ENCODE assay signal across 8 cellular contexts in genomic region chr5:131634996-131635754, GRCh38. TPM values are rescaled to one million over a fixed set of nuclear protein-coding genes. Genes with fewer than 3 reads are reported as not detected.
A peak's percentile ranks its signal among the peaks of the same experiment; 100 is the strongest.
DNase-seq lines count a peak whose midpoint lies in the region; ATAC-seq and TF ChIP-seq lines count a peak whose summit lies in the region.

RAPGEF6 (minus strand) TSS chr5:131635229; CDS start chr5:131635030, 199 bp downstream.

- no peaks in the 10 kb centered on the region for H3K27me3 ChIP-seq in suprapubic skin

- H3K4me3 ChIP-seq in GM08714 (ENCODE audit: low read length) (peak within 1 kb of the TSS; percentile 96), suprapubic skin (peak within 1 kb of the TSS; percentile 76)

- DNase-seq in NCI-H1092 (lab: John Stamatoyannopoulos, UW) (peak; percentile 95), globus pallidus (ENCODE audit: low spot score) (peak; percentile 99), nucleus accumbens (lab: John Stamatoyannopoulos, UW) (peak; percentile 81 to 99 (median 95)), suprapubic skin (ENCODE audit: low spot score in 2 of 2) (peak; percentile 98 to 99)

- no peaks in the 10 kb centered on the region for H3K36me3 ChIP-seq in suprapubic skin

- ATAC-seq in HG02588 (IDR thresholded peaks at IDR 0.05; ENCODE audit: unreplicated experiment) = peak; percentile 90
- ATAC-seq in SK-N-SH treated with all-trans-retinoic acid at 6 μM for 48 hours = peak; percentile 96

- peak within 1 kb of the TSS; percentile 98 for H3K27ac Mint-ChIP-seq in activated naive CD4-positive, alpha-beta T cell treated with anti-CD3 and anti-CD28 coated beads, Interleukin-2, amount 50 U/mL, for 24 hours

- peaks cover 2% of the 10 kb centered on the region for H3K36me3 Mint-ChIP-seq in activated naive CD4-positive, alpha-beta T cell treated with anti-CD3 and anti-CD28 coated beads, Interleukin-2, amount 50 U/mL, for 24 hours

- H3K9me3 Mint-ChIP-seq in activated naive CD4-positive, alpha-beta T cell treated with anti-CD3 and anti-CD28 coated beads, Interleukin-2, amount 50 U/mL, for 24 hours = no peaks in the 10 kb centered on the region

- H3K9me3 ChIP-seq in suprapubic skin = no peaks in the 10 kb centered on the region

- under 1% methylated on average over 40 of the region's 60 CpGs for WGBS in suprapubic skin

- no peaks in the 10 kb centered on the region for H3K27me3 Mint-ChIP-seq in activated naive CD4-positive, alpha-beta T cell treated with anti-CD3 and anti-CD28 coated beads, Interleukin-2, amount 50 U/mL, for 24 hours

- H3K27ac ChIP-seq in suprapubic skin = peak within 1 kb of the TSS; percentile 99

- TF ChIP-seq POLR2A in suprapubic skin (IDR thresholded peaks at IDR 0.05) = peak; percentile 67 to 85

- TF ChIP-seq EP300 in suprapubic skin (IDR thresholded peaks at IDR 0.05) = no peak

- H3K4me1 ChIP-seq in suprapubic skin = peaks cover 33% of the 10 kb centered on the region

- peaks cover 31% of the 10 kb centered on the region for H3K4me1 Mint-ChIP-seq in activated naive CD4-positive, alpha-beta T cell treated with anti-CD3 and anti-CD28 coated beads, Interleukin-2, amount 50 U/mL, for 24 hours

- TF ChIP-seq CTCF in suprapubic skin (IDR thresholded peaks at IDR 0.05) = no peak

- H3K4me3 Mint-ChIP-seq in activated naive CD4-positive, alpha-beta T cell treated with anti-CD3 and anti-CD28 coated beads, Interleukin-2, amount 50 U/mL, for 24 hours = peak within 1 kb of the TSS; percentile 98

TF ChIP-seq in SK-N-SH treated with all-trans-retinoic acid at 6 μM for 48 hours, 23 proteins besides CTCF, POLR2A, EP300 and RAD21:
- no peak for TF ChIP-seq ESRRG (CRISPR knock-in tag; IDR thresholded peaks at IDR 0.05)
- no peak for TF ChIP-seq TCF4 (CRISPR knock-in tag; IDR thresholded peaks at IDR 0.05; ENCODE audit: borderline replicate concordance)
- TF ChIP-seq CSDC2 (CRISPR knock-in tag; IDR thresholded peaks at IDR 0.05) = no peak
- TF ChIP-seq ZFP3 (CRISPR knock-in tag; IDR thresholded peaks at IDR 0.05) = no peak; the same call in 1 of the 2 replicates
- no peak for TF ChIP-seq GLIS3 (CRISPR knock-in tag; IDR thresholded peaks at IDR 0.05)
- no peak for TF ChIP-seq TOX (CRISPR knock-in tag; IDR thresholded peaks at IDR 0.05; ENCODE audit: borderline replicate concordance)
- TF ChIP-seq, protein P1, sequence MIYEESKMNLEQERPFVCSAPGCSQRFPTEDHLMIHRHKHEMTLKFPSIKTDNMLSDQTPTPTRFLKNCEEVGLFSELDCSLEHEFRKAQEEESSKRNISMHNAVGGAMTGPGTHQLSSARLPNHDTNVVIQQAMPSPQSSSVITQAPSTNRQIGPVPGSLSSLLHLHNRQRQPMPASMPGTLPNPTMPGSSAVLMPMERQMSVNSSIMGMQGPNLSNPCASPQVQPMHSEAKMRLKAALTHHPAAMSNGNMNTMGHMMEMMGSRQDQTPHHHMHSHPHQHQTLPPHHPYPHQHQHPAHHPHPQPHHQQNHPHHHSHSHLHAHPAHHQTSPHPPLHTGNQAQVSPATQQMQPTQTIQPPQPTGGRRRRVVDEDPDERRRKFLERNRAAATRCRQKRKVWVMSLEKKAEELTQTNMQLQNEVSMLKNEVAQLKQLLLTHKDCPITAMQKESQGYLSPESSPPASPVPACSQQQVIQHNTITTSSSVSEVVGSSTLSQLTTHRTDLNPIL (CRISPR knock-in tag; IDR thresholded peaks at IDR 0.05; ENCODE audit: low read depth) = no peak
- TF ChIP-seq ZNF70 (CRISPR knock-in tag; IDR thresholded peaks at IDR 0.05) = no peak
- TF ChIP-seq PPARA (CRISPR knock-in tag; IDR thresholded peaks at IDR 0.05; ENCODE audit: borderline replicate concordance) = no peak
- TF ChIP-seq, protein P2, sequence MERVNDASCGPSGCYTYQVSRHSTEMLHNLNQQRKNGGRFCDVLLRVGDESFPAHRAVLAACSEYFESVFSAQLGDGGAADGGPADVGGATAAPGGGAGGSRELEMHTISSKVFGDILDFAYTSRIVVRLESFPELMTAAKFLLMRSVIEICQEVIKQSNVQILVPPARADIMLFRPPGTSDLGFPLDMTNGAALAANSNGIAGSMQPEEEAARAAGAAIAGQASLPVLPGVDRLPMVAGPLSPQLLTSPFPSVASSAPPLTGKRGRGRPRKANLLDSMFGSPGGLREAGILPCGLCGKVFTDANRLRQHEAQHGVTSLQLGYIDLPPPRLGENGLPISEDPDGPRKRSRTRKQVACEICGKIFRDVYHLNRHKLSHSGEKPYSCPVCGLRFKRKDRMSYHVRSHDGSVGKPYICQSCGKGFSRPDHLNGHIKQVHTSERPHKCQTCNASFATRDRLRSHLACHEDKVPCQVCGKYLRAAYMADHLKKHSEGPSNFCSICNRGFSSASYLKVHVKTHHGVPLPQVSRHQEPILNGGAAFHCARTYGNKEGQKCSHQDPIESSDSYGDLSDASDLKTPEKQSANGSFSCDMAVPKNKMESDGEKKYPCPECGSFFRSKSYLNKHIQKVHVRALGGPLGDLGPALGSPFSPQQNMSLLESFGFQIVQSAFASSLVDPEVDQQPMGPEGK (CRISPR knock-in tag; IDR thresholded peaks at IDR 0.05; ENCODE audit: borderline replicate concordance) = no peak; the same call in 1 of the 2 replicates
- no peak for TF ChIP-seq ZNF565 (CRISPR knock-in tag; conservative IDR thresholded peaks at IDR 0.05; ENCODE audit: low read depth)
- no peak for TF ChIP-seq POU6F1 (CRISPR knock-in tag; IDR thresholded peaks at IDR 0.05; ENCODE audit: borderline replicate concordance, low read depth)
- no peak for TF ChIP-seq BACH2 (CRISPR knock-in tag; IDR thresholded peaks at IDR 0.05; ENCODE audit: borderline replicate concordance)
- TF ChIP-seq RARB (CRISPR knock-in tag; IDR thresholded peaks at IDR 0.05) = no peak

RNA-seq across cellular contexts. Expression of gene RAPGEF6, which starts in this region (rescaled TPM):
- total RNA-seq in suprapubic skin = 10 to 100 TPM; 17.8 to 38.3 (median 20.6) TPM

Comparison
In these comparisons a context has a peak if more than half of its experiments do, and no peak if none do; other contexts are left out.
1. Peak in every context shown above with its lines: DNase-seq, ATAC-seq, H3K4me3 ChIP-seq and H3K27ac ChIP-seq.